Comparison of ENCODE assay signal across 28 cellular contexts in genomic region chr11:133425992-133426391, GRCh38.
"Had no signal": no experiment of that assay in that cellular context is flagged by ENCODE, and none has a peak within 500 bp of the region (broad histone marks: within the 10 kb centered on the region; RNA-seq: fewer than 3 reads in every experiment).

No MANE protein-coding gene starts in this region.

- H3K36me3 Mint-ChIP-seq: stimulated activated effector memory CD8-positive, alpha-beta T cell treated with anti-CD3 and anti-CD28 coated beads, Interleukin-12 subunit alpha, Interleukin-12 subunit beta, amount 100 ng/mL, for 72 hours; stimulated activated memory B cell treated with anti-CD40 and anti-IgM and Interleukin-4, amounts not matched to agents 10 μg/mL and 1 μg/mL and 100 μg/mL, for 72 hours; stimulated activated naive B cell treated with anti-CD40 and anti-IgM and Interleukin-4, amounts not matched to agents 10 μg/mL and 1 μg/mL and 100 μg/mL, for 72 hours; type B pancreatic cell had no signal

- H3K27me3 ChIP-seq: stomach, suprapubic skin, testis, thyroid gland, tibial artery, tibial nerve, transverse colon, upper lobe of left lung, upper lobe of right lung, uterus, vagina had no signal

- H3K4me3 Mint-ChIP-seq: stimulated activated effector memory CD8-positive, alpha-beta T cell treated with anti-CD3 and anti-CD28 coated beads, Interleukin-12 subunit alpha, Interleukin-12 subunit beta, amount 100 ng/mL, for 72 hours; stimulated activated memory B cell treated with anti-CD40 and anti-IgM and Interleukin-4, amounts not matched to agents 10 μg/mL and 1 μg/mL and 100 μg/mL, for 72 hours; stimulated activated naive B cell treated with anti-CD40 and anti-IgM and Interleukin-4, amounts not matched to agents 10 μg/mL and 1 μg/mL and 100 μg/mL, for 72 hours; stimulated activated naive CD8-positive, alpha-beta T cell treated with anti-CD3 and anti-CD28 coated beads, Interleukin-15, amount 100 ng/mL, for 72 hours; stimulated activated naive CD8-positive, alpha-beta T cell treated with anti-CD3 and anti-CD28 coated beads, Interleukin-15, Interleukin-2, amounts not matched to agents 100 ng/mL and 50 ng/mL, for 24 hours; type B pancreatic cell had no signal

- H3K27me3 Mint-ChIP-seq: stimulated activated memory B cell treated with anti-CD40 and anti-IgM and Interleukin-4, amounts not matched to agents 10 μg/mL and 1 μg/mL and 100 μg/mL, for 72 hours; stimulated activated naive B cell treated with anti-CD40 and anti-IgM and Interleukin-4, amounts not matched to agents 10 μg/mL and 1 μg/mL and 100 μg/mL, for 72 hours; stimulated activated naive CD8-positive, alpha-beta T cell treated with anti-CD3 and anti-CD28 coated beads, Interleukin-15, amount 100 ng/mL, for 72 hours; stimulated activated naive CD8-positive, alpha-beta T cell treated with anti-CD3 and anti-CD28 coated beads, Interleukin-15, Interleukin-2, amounts not matched to agents 100 ng/mL and 50 ng/mL, for 24 hours had no signal

- H3K4me1 ChIP-seq: stomach, suprapubic skin, testis, thyroid gland, tibial artery, tibial nerve, transverse colon, upper lobe of left lung, upper lobe of right lung, uterus, vagina had no signal

- H3K9me3 ChIP-seq: stomach, suprapubic skin, testis, thoracic aorta, thyroid gland, tibial artery, tibial nerve, transverse colon, upper lobe of left lung, upper lobe of right lung, uterus, vagina had no signal

- H3K4me1 Mint-ChIP-seq: stimulated activated effector memory CD8-positive, alpha-beta T cell treated with anti-CD3 and anti-CD28 coated beads, Interleukin-12 subunit alpha, Interleukin-12 subunit beta, amount 100 ng/mL, for 72 hours; stimulated activated memory B cell treated with anti-CD40 and anti-IgM and Interleukin-4, amounts not matched to agents 10 μg/mL and 1 μg/mL and 100 μg/mL, for 72 hours; stimulated activated naive B cell treated with anti-CD40 and anti-IgM and Interleukin-4, amounts not matched to agents 10 μg/mL and 1 μg/mL and 100 μg/mL, for 72 hours; stimulated activated naive CD8-positive, alpha-beta T cell treated with anti-CD3 and anti-CD28 coated beads, Interleukin-15, amount 100 ng/mL, for 72 hours had no signal

- H3K27ac Mint-ChIP-seq: stimulated activated effector memory CD8-positive, alpha-beta T cell treated with anti-CD3 and anti-CD28 coated beads, Interleukin-12 subunit alpha, Interleukin-12 subunit beta, amount 100 ng/mL, for 72 hours; stimulated activated memory B cell treated with anti-CD40 and anti-IgM and Interleukin-4, amounts not matched to agents 10 μg/mL and 1 μg/mL and 100 μg/mL, for 72 hours; stimulated activated naive B cell treated with anti-CD40 and anti-IgM and Interleukin-4, amounts not matched to agents 10 μg/mL and 1 μg/mL and 100 μg/mL, for 72 hours; stimulated activated naive CD8-positive, alpha-beta T cell treated with anti-CD3 and anti-CD28 coated beads, Interleukin-15, Interleukin-2, amounts not matched to agents 100 ng/mL and 50 ng/mL, for 24 hours; type B pancreatic cell had no signal

- H3K27ac ChIP-seq: stomach, suprapubic skin, testis, thoracic aorta, thyroid gland, tibial artery, tibial nerve, transverse colon, upper lobe of left lung, upper lobe of right lung, uterus, vagina had no signal

- H3K4me3 ChIP-seq: stomach, suprapubic skin, testis, thoracic aorta, thyroid gland, tibial artery, tibial nerve, transverse colon, upper lobe of left lung, upper lobe of right lung, uterus, vagina had no signal

- DNase-seq: stimulated activated CD4-positive, alpha-beta T cell treated with anti-CD3 and anti-CD28 coated beads, Interleukin-2, amount 100 ng/mL, for 48 hours; stimulated activated CD4-positive, alpha-beta T cell treated with anti-CD3 and anti-CD28 coated beads, Interleukin-4, amount 100 ng/mL, for 1 hour; stimulated activated CD4-positive, alpha-beta T cell treated with anti-CD3 and anti-CD28 coated beads, Interleukin-4, amount 100 ng/mL, for 24 hours; stimulated activated CD4-positive, alpha-beta T cell treated with anti-CD3 and anti-CD28 coated beads, Interleukin-4, amount 100 ng/mL, for 4 hours; stimulated activated CD8-positive, alpha-beta memory T cell treated with anti-CD3 and anti-CD28 coated beads, Interleukin-4, amount 100 ng/mL, for 48 hours; stimulated activated naive B cell treated with anti-CD40 and anti-IgM and Interleukin-4, amounts not matched to agents 10 μg/mL and 1 μg/mL and 100 μg/mL, for 72 hours; stimulated activated naive CD4-positive, alpha-beta T cell; stimulated activated naive CD4-positive, alpha-beta T cell treated with Interleukin-2 at 50 U/mL for 16 hours; stimulated activated naive CD8-positive, alpha-beta T cell treated with anti-CD3 and anti-CD28 coated beads, Interleukin-15, amount 100 ng/mL, for 72 hours; stimulated activated naive CD8-positive, alpha-beta T cell treated with anti-CD3 and anti-CD28 coated beads, Interleukin-15, Interleukin-2, amounts not matched to agents 100 U/mL and 50 U/mL, for 24 hours; stomach; substantia nigra; testis; thyroid gland; tibial artery; transverse colon; trophoblast cell; upper lobe of left lung; upper lobe of right lung; uterus had no signal

- H3K36me3 ChIP-seq: stomach, suprapubic skin, thoracic aorta, thyroid gland, tibial artery, tibial nerve, transverse colon, upper lobe of left lung, upper lobe of right lung, uterus, vagina had no signal

- ATAC-seq: stimulated activated effector memory CD8-positive, alpha-beta T cell treated with anti-CD3 and anti-CD28 coated beads, Interleukin-12 subunit alpha, Interleukin-12 subunit beta, amount 100 ng/mL, for 72 hours; stimulated activated memory B cell treated with anti-CD40 and anti-IgM and Interleukin-4, amounts not matched to agents 10 μg/mL and 1 μg/mL and 100 μg/mL, for 72 hours; stimulated activated naive B cell treated with anti-CD40 and anti-IgM and Interleukin-4, amounts not matched to agents 10 μg/mL and 1 μg/mL and 100 μg/mL, for 72 hours; stimulated activated naive CD8-positive, alpha-beta T cell treated with anti-CD3 and anti-CD28 coated beads, Interleukin-15, amount 100 ng/mL, for 72 hours; stimulated activated naive CD8-positive, alpha-beta T cell treated with anti-CD3 and anti-CD28 coated beads, Interleukin-15, Interleukin-2, amounts not matched to agents 100 U/mL and 50 U/mL, for 24 hours; upper lobe of right lung had no signal

- H3K9me3 Mint-ChIP-seq: stimulated activated effector memory CD8-positive, alpha-beta T cell treated with anti-CD3 and anti-CD28 coated beads, Interleukin-12 subunit alpha, Interleukin-12 subunit beta, amount 100 ng/mL, for 72 hours; stimulated activated naive CD8-positive, alpha-beta T cell treated with anti-CD3 and anti-CD28 coated beads, Interleukin-15, amount 100 ng/mL, for 72 hours; stimulated activated naive CD8-positive, alpha-beta T cell treated with anti-CD3 and anti-CD28 coated beads, Interleukin-15, Interleukin-2, amounts not matched to agents 100 ng/mL and 50 ng/mL, for 24 hours; type B pancreatic cell had no signal
